25 cellular contexts compared by ENCODE assay signal in genomic region chr3:166274996-166275395, GRCh38.
DNase-seq lines count a peak whose midpoint lies in the region; ATAC-seq and TF ChIP-seq lines count a peak whose summit lies in the region.
"Had no signal": no experiment of that assay in that cellular context is flagged by ENCODE, and none has a peak within 500 bp of the region (broad histone marks: within the 10 kb centered on the region; RNA-seq: fewer than 3 reads in every experiment).

No MANE protein-coding gene starts in this region.

- DNase-seq in HCEC 1CT: peak; percentile 35
- DNase-seq in amniotic epithelial cell (ENCODE audit: low read depth): peak; percentile 18
- peak; percentile 2 for DNase-seq in fibroblast of peridontal ligament (ENCODE audit: extremely low read depth)
- no peak for DNase-seq in mesothelial cell of epicardium (ENCODE audit: low spot score in 2 of 2, unreplicated experiment in 2 of 2)
- no peak for DNase-seq in right cardiac atrium
- no peak for DNase-seq in Peyer's patch
- no peak for DNase-seq in erythroblast (lab: John Stamatoyannopoulos, UW)
- DNase-seq: CD4-positive, CD25-positive, alpha-beta regulatory T cell; DMS153; DND-41; H9; HFFc6; KBM-7; MV-4-11; NCI-H1105; NCI-H146; NCI-H2029; NCI-H226; NCI-H510A; NCI-H69; Right ventricle myocardium superior; RPMI8226 had no signal

- no peaks in the 10 kb centered on the region for H3K36me3 Mint-ChIP-seq in mesothelial cell of epicardium
- H3K36me3 Mint-ChIP-seq: CD4-positive, CD25-positive, alpha-beta regulatory T cell had no signal

- no peaks in the 10 kb centered on the region for H3K27me3 Mint-ChIP-seq in mesothelial cell of epicardium (ENCODE audit: low read depth)
- H3K27me3 Mint-ChIP-seq: CD4-positive, CD25-positive, alpha-beta regulatory T cell had no signal

- H3K9me3 ChIP-seq in right cardiac atrium (ENCODE audit: control insufficient read depth, low read length): no peaks in the 10 kb centered on the region
- H3K9me3 ChIP-seq in Peyer's patch: no peaks in the 10 kb centered on the region
- H3K9me3 ChIP-seq: BLaER1 had no signal

- H3K27ac ChIP-seq in right cardiac atrium (ENCODE audit: low read length) (no peak overlapping the region), Peyer's patch (no peak overlapping the region)
- H3K27ac ChIP-seq: BLaER1 had no signal

- H3K27me3 ChIP-seq in right cardiac atrium (ENCODE audit: control insufficient read depth, insufficient read depth) (no peaks in the 10 kb centered on the region), Peyer's patch (no peaks in the 10 kb centered on the region)
- H3K27me3 ChIP-seq: BLaER1 had no signal

- no peak for TF ChIP-seq CTCF in mesothelial cell of epicardium (IDR thresholded peaks at IDR 0.05; ENCODE audit: unreplicated experiment)
- TF ChIP-seq CTCF in Peyer's patch (IDR thresholded peaks at IDR 0.05): no peak

- H3K9me3 Mint-ChIP-seq in mesothelial cell of epicardium: peaks cover 3% of the 10 kb centered on the region
- H3K9me3 Mint-ChIP-seq: GM23338, H9 had no signal

- H3K4me3 Mint-ChIP-seq in mesothelial cell of epicardium: no peak overlapping the region
- H3K4me3 Mint-ChIP-seq: CD4-positive, CD25-positive, alpha-beta regulatory T cell; GM23338; H9; HFFc6 had no signal

- intact Hi-C loops in right cardiac atrium (cut with DNase I): no loop called here

- no peak for TF ChIP-seq POLR2A in Peyer's patch (IDR thresholded peaks at IDR 0.05)
- TF ChIP-seq POLR2A in erythroblast (IDR thresholded peaks at IDR 0.05; ENCODE audit: low read length): no peak

- no peaks in the 10 kb centered on the region for H3K36me3 ChIP-seq in Peyer's patch
- H3K36me3 ChIP-seq: BLaER1 had no signal

- 62% methylated on average over 1 of the region's 1 CpG for WGBS in right cardiac atrium

- no peak for ATAC-seq in right cardiac atrium
- ATAC-seq in GM19328 (IDR thresholded peaks at IDR 0.05; ENCODE audit: unreplicated experiment): no peak
- ATAC-seq: GM23338 had no signal

- no peak overlapping the region for H3K4me3 ChIP-seq in right cardiac atrium (ENCODE audit: low read length)
- H3K4me3 ChIP-seq in Peyer's patch: no peak overlapping the region
- H3K4me3 ChIP-seq: BLaER1, GM23338 had no signal

- H3K27ac Mint-ChIP-seq in mesothelial cell of epicardium: peak overlapping the region; percentile 5
- H3K27ac Mint-ChIP-seq: CD4-positive, CD25-positive, alpha-beta regulatory T cell; GM23338; H9; HFFc6 had no signal

- H3K4me1 ChIP-seq in right cardiac atrium (ENCODE audit: control insufficient read depth, insufficient read depth, low read length): no peaks in the 10 kb centered on the region
- no peaks in the 10 kb centered on the region for H3K4me1 ChIP-seq in Peyer's patch
- H3K4me1 ChIP-seq: BLaER1 had no signal

- peaks cover 14% of the 10 kb centered on the region for H3K4me1 Mint-ChIP-seq in mesothelial cell of epicardium
- H3K4me1 Mint-ChIP-seq: CD4-positive, CD25-positive, alpha-beta regulatory T cell; GM23338; H9 had no signal

Comparison
In these comparisons a context has a peak if more than half of its experiments do, and no peak if none do; other contexts are left out.
1. DNase-seq: peak in HCEC 1CT (single experiment), amniotic epithelial cell (single experiment) and fibroblast of peridontal ligament (single experiment); none in mesothelial cell of epicardium (0 of 2), right cardiac atrium (0 of 3), Peyer's patch (0 of 3) and erythroblast (0 of 2).